ENCODE assay signal across 15 cellular contexts in genomic region chr7:159148430-159149395, GRCh38. TPM values are rescaled to one million over a fixed set of nuclear protein-coding genes. Genes with fewer than 3 reads are reported as not detected.
DNase-seq lines count a peak whose midpoint lies in the region; ATAC-seq and TF ChIP-seq lines count a peak whose summit lies in the region.
"Had no signal": no experiment of that assay in that cellular context is flagged by ENCODE, and none has a peak within 500 bp of the region (broad histone marks: within the 10 kb centered on the region; RNA-seq: fewer than 3 reads in every experiment).

No MANE protein-coding gene starts in this region.

- H3K4me1 Mint-ChIP-seq in CD8-positive, alpha-beta T cell (ENCODE audit: low read depth): peaks cover 3% of the 10 kb centered on the region

- H3K4me3 Mint-ChIP-seq in CD8-positive, alpha-beta T cell: no peak overlapping the region
- H3K4me3 Mint-ChIP-seq: H9 had no signal

- H3K18ac ChIP-seq in neuronal stem cell (ENCODE audit: low read length): no peak overlapping the region

- TF ChIP-seq POLR2A in esophagus muscularis mucosa (IDR thresholded peaks at IDR 0.05; ENCODE audit: low read depth) (no peak), vagina (IDR thresholded peaks at IDR 0.05) (no peak), suprapubic skin (IDR thresholded peaks at IDR 0.05) (no peak)

- ATAC-seq in CD8-positive, alpha-beta T cell: no peak
- ATAC-seq in activated naive CD4-positive, alpha-beta T cell treated with anti-CD3 and anti-CD28 coated beads, Interleukin-2, amount 50 U/mL, for 72 hours: no peak

- H3K4me1 ChIP-seq in esophagus muscularis mucosa (peaks cover 6 to 22% (median 20%) of the 10 kb centered on the region in 4 donors), neuronal stem cell (ENCODE audit: control insufficient read depth in 2 of 2, insufficient read depth in 1 of 2, low read depth in 1 of 2, low read length in 2 of 2) (peaks cover 0 to under 1% of the 10 kb centered on the region in 2 donors), vagina (peaks cover 14% of the 10 kb centered on the region), suprapubic skin (peaks cover 19% of the 10 kb centered on the region)
- peaks cover 5% of the 10 kb centered on the region for H3K4me1 ChIP-seq in CD8-positive, alpha-beta T cell (ENCODE audit: insufficient read depth, low read length)

- no peaks in the 10 kb centered on the region for H3K36me3 ChIP-seq in esophagus muscularis mucosa
- no peaks in the 10 kb centered on the region for H3K36me3 ChIP-seq in neuronal stem cell (replicated peaks in 1 of 2; ENCODE audit: control insufficient read depth in 2 of 2, insufficient read depth in 2 of 2, low read length in 2 of 2)
- no peaks in the 10 kb centered on the region for H3K36me3 ChIP-seq in vagina
- no peaks in the 10 kb centered on the region for H3K36me3 ChIP-seq in CD8-positive, alpha-beta T cell (ENCODE audit: insufficient read depth, low read length)
- H3K36me3 ChIP-seq in suprapubic skin: no peaks in the 10 kb centered on the region
- H3K36me3 ChIP-seq: BLaER1 had no signal

- intact Hi-C loops in esophagus muscularis mucosa (cut with DNase I) (loop anchor here (10.0 kb wide), 1 partner anchor 114 kb away; no protein-coding TSS in a partner anchor), vagina (cut with DNase I) (no loop called here)
- intact Hi-C loops in CD8-positive, alpha-beta T cell (cut with DNase I, micrococcal nuclease): no loop called here

- no peak overlapping the region for H3K27ac ChIP-seq in esophagus muscularis mucosa (replicated peaks in 1 of 4)
- H3K27ac ChIP-seq in neuronal stem cell (replicated peaks; ENCODE audit: low read length): no peak overlapping the region
- H3K27ac ChIP-seq in vagina: no peak overlapping the region
- no peak overlapping the region for H3K27ac ChIP-seq in CD8-positive, alpha-beta T cell (ENCODE audit: low read depth, low read length)
- H3K27ac ChIP-seq in suprapubic skin: no peak overlapping the region
- H3K27ac ChIP-seq: BLaER1 had no signal

- no peaks in the 10 kb centered on the region for H3K79me1 ChIP-seq in neuronal stem cell (ENCODE audit: low read depth, low read length)

- no peak overlapping the region for H2AK5ac ChIP-seq in neuronal stem cell (ENCODE audit: low read depth, low read length)

- TF ChIP-seq EP300 in esophagus muscularis mucosa (IDR thresholded peaks at IDR 0.05): no peak
- TF ChIP-seq EP300 in suprapubic skin (IDR thresholded peaks at IDR 0.05): no peak

- H3K9me3 ChIP-seq in esophagus muscularis mucosa: no peaks in the 10 kb centered on the region
- peaks cover 0 to 5% of the 10 kb centered on the region in 2 donors for H3K9me3 ChIP-seq in neuronal stem cell (replicated peaks in 1 of 2; ENCODE audit: control insufficient read depth in 2 of 2, insufficient read depth in 1 of 2, low read depth in 1 of 2, low read length in 2 of 2)
- H3K9me3 ChIP-seq in vagina: no peaks in the 10 kb centered on the region
- no peaks in the 10 kb centered on the region for H3K9me3 ChIP-seq in CD8-positive, alpha-beta T cell (ENCODE audit: low read length)
- no peaks in the 10 kb centered on the region for H3K9me3 ChIP-seq in suprapubic skin

- H3K4ac ChIP-seq in neuronal stem cell (ENCODE audit: low read length): no peak overlapping the region

- H3K23ac ChIP-seq in neuronal stem cell (ENCODE audit: low read depth, low read length, poor library complexity): peak overlapping the region; percentile 21

- H3K27ac Mint-ChIP-seq in CD8-positive, alpha-beta T cell: no peak overlapping the region
- H3K27ac Mint-ChIP-seq in activated naive CD4-positive, alpha-beta T cell treated with anti-CD3 and anti-CD28 coated beads, Interleukin-2, amount 50 U/mL, for 72 hours: no peak overlapping the region
- H3K27ac Mint-ChIP-seq: H9 had no signal

- H3K36me3 Mint-ChIP-seq in CD8-positive, alpha-beta T cell: no peaks in the 10 kb centered on the region
- no peaks in the 10 kb centered on the region for H3K36me3 Mint-ChIP-seq in activated naive CD4-positive, alpha-beta T cell treated with anti-CD3 and anti-CD28 coated beads, Interleukin-2, amount 50 U/mL, for 72 hours

- no peak overlapping the region for H3K4me2 ChIP-seq in neuronal stem cell (ENCODE audit: insufficient read depth, low read length, poor library complexity, severe bottlenecking)

- H2BK12ac ChIP-seq in neuronal stem cell (ENCODE audit: low read length): no peak overlapping the region

- no peak overlapping the region for H2AFZ ChIP-seq in neuronal stem cell (ENCODE audit: low read length)

- peaks cover 5% of the 10 kb centered on the region for H3K27me3 Mint-ChIP-seq in CD8-positive, alpha-beta T cell (ENCODE audit: low read depth)

- H4K91ac ChIP-seq in neuronal stem cell (ENCODE audit: low read depth, low read length, poor library complexity): no peak overlapping the region

- CTCF ChIA-PET in CD8-positive, alpha-beta T cell (lab: Charles Lee): interaction anchor here (1.2 kb wide), 1 partner anchor 10 kb away, joined by 3 read pairs; no protein-coding TSS in a partner anchor

- H2BK120ac ChIP-seq in neuronal stem cell (ENCODE audit: low read depth, low read length): no peak overlapping the region

- 100% methylated on average over 11 of the region's 17 CpGs for WGBS in esophagus muscularis mucosa
- no CpG with 5 or more reads among the region's 17 CpGs for WGBS in neuronal stem cell (ENCODE audit: extremely low coverage in 2 of 2, insufficient read length in 2 of 2, insufficient replicate concordance in 1 of 2), 2 donors
- 87% methylated on average over 16 of the region's 17 CpGs for WGBS in suprapubic skin

- H3K27me3 ChIP-seq in esophagus muscularis mucosa (peaks cover 0 to 50% (median 10%) of the 10 kb centered on the region in 4 donors), neuronal stem cell (ENCODE audit: control insufficient read depth in 3 of 3, insufficient read depth in 3 of 3, low read depth in 1 of 3, low read length in 3 of 3) (peaks cover 3 to 68% (median 17%) of the 10 kb centered on the region in 3 experiments), vagina (no peaks in the 10 kb centered on the region), suprapubic skin (peaks cover 33% of the 10 kb centered on the region)
- H3K27me3 ChIP-seq in CD8-positive, alpha-beta T cell (ENCODE audit: insufficient read depth, low read length): peaks cover 2% of the 10 kb centered on the region

- POLR2A ChIA-PET in CD8-positive, alpha-beta T cell (lab: Charles Lee): interaction anchor here (0.6 kb wide), 1 partner anchor 26 kb away, joined by 3 read pairs; no protein-coding TSS in a partner anchor

- H2BK5ac ChIP-seq in neuronal stem cell (ENCODE audit: low read length): no peak overlapping the region

- no peak overlapping the region for H3K9ac ChIP-seq in neuronal stem cell (ENCODE audit: low read depth, low read length, poor library complexity)
- H3K9ac ChIP-seq: BLaER1 had no signal

- no peak for TF ChIP-seq CTCF in esophagus muscularis mucosa (IDR thresholded peaks at IDR 0.05)
- TF ChIP-seq CTCF in vagina (IDR thresholded peaks at IDR 0.05): no peak
- no peak for TF ChIP-seq CTCF in CD8-positive, alpha-beta T cell (IDR thresholded peaks at IDR 0.05)
- no peak for TF ChIP-seq CTCF in suprapubic skin (IDR thresholded peaks at IDR 0.05)

- H3K14ac ChIP-seq in neuronal stem cell (ENCODE audit: low read length): no peak overlapping the region

- no peak overlapping the region for H2BK15ac ChIP-seq in neuronal stem cell (ENCODE audit: low read length)

- H4K8ac ChIP-seq in neuronal stem cell (ENCODE audit: low read depth, low read length): no peak overlapping the region

- H3K4me3 ChIP-seq in esophagus muscularis mucosa (no peak overlapping the region), neuronal stem cell (ENCODE audit: low read length in 2 of 2) (no peak overlapping the region), vagina (no peak overlapping the region), suprapubic skin (no peak overlapping the region)
- no peak overlapping the region for H3K4me3 ChIP-seq in CD8-positive, alpha-beta T cell (ENCODE audit: low read depth, low read length)
- H3K4me3 ChIP-seq: BLaER1 had no signal

- H3K9me3 Mint-ChIP-seq in CD8-positive, alpha-beta T cell: no peaks in the 10 kb centered on the region
- no peaks in the 10 kb centered on the region for H3K9me3 Mint-ChIP-seq in activated naive CD4-positive, alpha-beta T cell treated with anti-CD3 and anti-CD28 coated beads, Interleukin-2, amount 50 U/mL, for 72 hours
- H3K9me3 Mint-ChIP-seq: H9 had no signal

- DNase-seq in activated CD8-positive, alpha-beta memory T cell treated with anti-CD3 and anti-CD28 coated beads, Interleukin-2, amount 50 U/mL, for 48 hours: peak; percentile 43
- no peak for DNase-seq in activated CD8-positive, alpha-beta memory T cell treated with anti-CD3 and anti-CD28 coated beads, Interleukin-2, amount 50 U/mL, for 4 hours
- DNase-seq in esophagus muscularis mucosa (ENCODE audit: extremely low spot score): peak; percentile 83
- no peak for DNase-seq in neuronal stem cell (ENCODE audit: low spot score)
- peak; percentile 72 to 93 for DNase-seq in vagina (ENCODE audit: extremely low spot score in 2 of 2)
- no peak for DNase-seq in CD8-positive, alpha-beta T cell
- DNase-seq in suprapubic skin (ENCODE audit: low spot score in 2 of 2): no peak
- DNase-seq in activated naive CD4-positive, alpha-beta T cell treated with anti-CD3 and anti-CD28 coated beads, Interleukin-2, amount 50 U/mL, for 72 hours (ENCODE audit: low spot score in 2 of 2): no peak
- DNase-seq: 8988T, AML-193, Calu3, DMS 273 treated with DMSO at 0.1 percent for 48 hours, H9 had no signal

RNA-seq across cellular contexts. Expression of gene VIPR2, which starts 4.0 kb away (rescaled TPM):
- total RNA-seq in esophagus muscularis mucosa (10 to 100 TPM in 2 of 4 donors, 1 to 10 TPM in 2; 9.3 to 16.6 (median 12.1) TPM), vagina (11.3 TPM), suprapubic skin (under 1 TPM in 3 of 4 donors, not detected in 1; 0.59 to 0.64 (median 0.60) TPM)
- 2.8 TPM for polyA plus RNA-seq in neuronal stem cell (2013, experiment 1 of 2)
- polyA plus RNA-seq in neuronal stem cell (2013, experiment 2 of 2): 2.6 TPM
- total RNA-seq in CD8-positive, alpha-beta T cell: under 1 TPM; 0.61 to 0.73 TPM
- 1 to 10 TPM in 1 of 2 donors, under 1 TPM in 1; 0.55 to 1.8 TPM for total RNA-seq in activated naive CD4-positive, alpha-beta T cell treated with anti-CD3 and anti-CD28 coated beads, Interleukin-2, amount 50 U/mL, for 72 hours
- total RNA-seq: Calu3, HT1080 had no signal

Comparison
In these comparisons a context has a peak if more than half of its experiments do, and no peak if none do; other contexts are left out.
1. DNase-seq: peak in activated CD8-positive, alpha-beta memory T cell treated with anti-CD3 and anti-CD28 coated beads, Interleukin-2, amount 50 U/mL, for 48 hours (single experiment), esophagus muscularis mucosa (single experiment) and vagina (2 of 2); none in activated CD8-positive, alpha-beta memory T cell treated with anti-CD3 and anti-CD28 coated beads, Interleukin-2, amount 50 U/mL, for 4 hours (single experiment), neuronal stem cell (single experiment), CD8-positive, alpha-beta T cell (0 of 7), suprapubic skin (0 of 2) and activated naive CD4-positive, alpha-beta T cell treated with anti-CD3 and anti-CD28 coated beads, Interleukin-2, amount 50 U/mL, for 72 hours (0 of 2).